ENCODE assay signal across 2 cellular contexts in genomic region chr20:22599258-22599657, GRCh38. TPM values are rescaled to one million over a fixed set of nuclear protein-coding genes. Genes with fewer than 3 reads are reported as not detected.
"Had no signal": no experiment of that assay in that cellular context is flagged by ENCODE, and none has a peak within 500 bp of the region (broad histone marks: within the 10 kb centered on the region; RNA-seq: fewer than 3 reads in every experiment).

No MANE protein-coding gene starts in this region.

RNA-seq across cellular contexts. Expression of gene FOXA2, which starts 14.9 kb away (rescaled TPM):
- total RNA-seq: G401, GM12878 had no signal
- polyA plus RNA-seq: GM12878 had no signal
